13 cellular contexts compared by ENCODE assay signal in genomic region chr5:143024227-143024920, GRCh38.
DNase-seq lines count a peak whose midpoint lies in the region; ATAC-seq and TF ChIP-seq lines count a peak whose summit lies in the region.
"Had no signal": no experiment of that assay in that cellular context is flagged by ENCODE, and none has a peak within 500 bp of the region (broad histone marks: within the 10 kb centered on the region; RNA-seq: fewer than 3 reads in every experiment).

No MANE protein-coding gene starts in this region.

- peaks cover 13% of the 10 kb centered on the region for H3K36me3 Mint-ChIP-seq in stimulated activated naive CD8-positive, alpha-beta T cell treated with anti-CD3 and anti-CD28 coated beads, Interleukin-15, Interleukin-2, amounts not matched to agents 100 ng/mL and 50 ng/mL, for 24 hours (ENCODE audit: low read depth)
- H3K36me3 Mint-ChIP-seq in central memory CD8-positive, alpha-beta T cell (ENCODE audit: insufficient read depth): peaks cover 6% of the 10 kb centered on the region
- H3K36me3 Mint-ChIP-seq in mesothelial cell of epicardium: no peaks in the 10 kb centered on the region

- DNase-seq in stimulated activated naive CD8-positive, alpha-beta T cell treated with anti-CD3 and anti-CD28 coated beads, Interleukin-15, Interleukin-2, amounts not matched to agents 100 U/mL and 50 U/mL, for 24 hours: no peak
- DNase-seq in NCI-H345 treated with DMSO at 0.1 percent for 48 hours (lab: John Stamatoyannopoulos, UW; ENCODE audit: unreplicated experiment): peak; percentile 69
- no peak for DNase-seq in central memory CD8-positive, alpha-beta T cell (ENCODE audit: low spot score in 2 of 2)
- no peak for DNase-seq in activated gamma-delta T cell treated with Interleukin-2 at 50 U/mL for 16 hours
- DNase-seq in mesothelial cell of epicardium (ENCODE audit: low spot score in 2 of 2, unreplicated experiment in 2 of 2): no peak
- DNase-seq in activated naive CD4-positive, alpha-beta T cell treated with anti-CD3 and anti-CD28 coated beads, Interleukin-2, amount 50 U/mL, for 16 hours: no peak
- DNase-seq: activated effector memory CD4-positive, alpha-beta T cell treated with Interleukin-2 at 50 U/mL for 16 hours; central memory CD4-positive, alpha-beta T cell; KG1; stimulated activated CD4-positive, alpha-beta T cell treated with anti-CD3 and anti-CD28 coated beads, Interleukin-4, amount 100 ng/mL, for 1 hour; stomach had no signal

- TF ChIP-seq CTCF in mesothelial cell of epicardium (IDR thresholded peaks at IDR 0.05; ENCODE audit: unreplicated experiment): no peak

- no peaks in the 10 kb centered on the region for H3K27me3 Mint-ChIP-seq in stimulated activated naive CD8-positive, alpha-beta T cell treated with anti-CD3 and anti-CD28 coated beads, Interleukin-15, Interleukin-2, amounts not matched to agents 100 ng/mL and 50 ng/mL, for 24 hours
- H3K27me3 Mint-ChIP-seq in central memory CD8-positive, alpha-beta T cell: no peaks in the 10 kb centered on the region
- no peaks in the 10 kb centered on the region for H3K27me3 Mint-ChIP-seq in mesothelial cell of epicardium (ENCODE audit: low read depth)

- H3K4me1 Mint-ChIP-seq in stimulated activated naive CD8-positive, alpha-beta T cell treated with anti-CD3 and anti-CD28 coated beads, Interleukin-15, Interleukin-2, amounts not matched to agents 100 ng/mL and 50 ng/mL, for 24 hours (ENCODE audit: low read depth): peaks cover 83% of the 10 kb centered on the region
- peaks cover 32% of the 10 kb centered on the region for H3K4me1 Mint-ChIP-seq in central memory CD8-positive, alpha-beta T cell
- peaks cover 17% of the 10 kb centered on the region for H3K4me1 Mint-ChIP-seq in mesothelial cell of epicardium

- no peaks in the 10 kb centered on the region for H3K9me3 Mint-ChIP-seq in stimulated activated naive CD8-positive, alpha-beta T cell treated with anti-CD3 and anti-CD28 coated beads, Interleukin-15, Interleukin-2, amounts not matched to agents 100 ng/mL and 50 ng/mL, for 24 hours
- H3K9me3 Mint-ChIP-seq in central memory CD8-positive, alpha-beta T cell: no peaks in the 10 kb centered on the region
- H3K9me3 Mint-ChIP-seq in mesothelial cell of epicardium: no peaks in the 10 kb centered on the region

- ATAC-seq in stimulated activated naive CD8-positive, alpha-beta T cell treated with anti-CD3 and anti-CD28 coated beads, Interleukin-15, Interleukin-2, amounts not matched to agents 100 U/mL and 50 U/mL, for 24 hours: no peak
- no peak for ATAC-seq in central memory CD8-positive, alpha-beta T cell (replicated peaks; ENCODE audit: extremely low read depth, poor library complexity, severe bottlenecking)
- ATAC-seq in HG03354 (IDR thresholded peaks at IDR 0.05; ENCODE audit: poor library complexity, severe bottlenecking, unreplicated experiment): no peak

- peak overlapping the region; percentile 89 for H3K27ac Mint-ChIP-seq in stimulated activated naive CD8-positive, alpha-beta T cell treated with anti-CD3 and anti-CD28 coated beads, Interleukin-15, Interleukin-2, amounts not matched to agents 100 ng/mL and 50 ng/mL, for 24 hours
- peak overlapping the region; percentile 54 for H3K27ac Mint-ChIP-seq in central memory CD8-positive, alpha-beta T cell (ENCODE audit: low read depth)
- H3K27ac Mint-ChIP-seq in mesothelial cell of epicardium: no peak overlapping the region

- H3K4me3 Mint-ChIP-seq in stimulated activated naive CD8-positive, alpha-beta T cell treated with anti-CD3 and anti-CD28 coated beads, Interleukin-15, Interleukin-2, amounts not matched to agents 100 ng/mL and 50 ng/mL, for 24 hours: no peak overlapping the region
- no peak overlapping the region for H3K4me3 Mint-ChIP-seq in central memory CD8-positive, alpha-beta T cell
- H3K4me3 Mint-ChIP-seq in mesothelial cell of epicardium: no peak overlapping the region
